12 cellular contexts compared by ENCODE assay signal in genomic region chr7:22841954-22842353, GRCh38. TPM values are rescaled to one million over a fixed set of nuclear protein-coding genes. Genes with fewer than 3 reads are reported as not detected.
DNase-seq lines count a peak whose midpoint lies in the region; ATAC-seq and TF ChIP-seq lines count a peak whose summit lies in the region.
"Had no signal": no experiment of that assay in that cellular context is flagged by ENCODE, and none has a peak within 500 bp of the region (broad histone marks: within the 10 kb centered on the region; RNA-seq: fewer than 3 reads in every experiment).

No MANE protein-coding gene starts in this region.

- peak overlapping the region; percentile 14 for H2BK5ac ChIP-seq in mesendoderm (ENCODE audit: low read length)

- H4K8ac ChIP-seq in mesendoderm (ENCODE audit: low read depth, low read length) = no peak overlapping the region

- H3K27me3 ChIP-seq in mesendoderm (ENCODE audit: insufficient read depth, low read length, poor library complexity) (no peaks in the 10 kb centered on the region), tibial nerve (no peaks in the 10 kb centered on the region)

- H3K79me2 ChIP-seq in mesendoderm (ENCODE audit: control insufficient read depth, insufficient read depth, low read length) = no peaks in the 10 kb centered on the region

- H2AK5ac ChIP-seq in mesendoderm (ENCODE audit: low read length) = no peak overlapping the region

- no peaks in the 10 kb centered on the region for H3K9me3 ChIP-seq in tibial nerve

- peak overlapping the region; percentile 39 for H3K56ac ChIP-seq in mesendoderm (ENCODE audit: low read length)

- H3K18ac ChIP-seq in mesendoderm (ENCODE audit: low read length) = peak overlapping the region; percentile 52

- peak overlapping the region; percentile 79 for H3K4ac ChIP-seq in mesendoderm (ENCODE audit: low read depth, low read length)

- WGBS in mesendoderm (ENCODE audit: extremely low coverage, insufficient coverage, low lambda C conversion rate) = no CpG with 5 or more reads among the region's 10 CpGs
- WGBS in tibial nerve, 2 donors = 55 to 60% methylated on average over 10 of the region's 10 CpGs

- peak; percentile 65 for DNase-seq in NCI-H1694 (lab: John Stamatoyannopoulos, UW)
- DNase-seq in NCI-H1694 treated with DMSO at 0.1 percent for 48 hours (lab: John Stamatoyannopoulos, UW) = no peak
- DNase-seq in caudate nucleus (lab: John Stamatoyannopoulos, UW) = no peak
- DNase-seq in mesendoderm = peak; percentile 59
- DNase-seq in tibial nerve (ENCODE audit: low spot score in 2 of 2) = peak in 1 of 2 donors; percentile 54
- no peak for DNase-seq in NCI-H1092 (lab: John Stamatoyannopoulos, UW)
- DNase-seq in hippocampal formation (lab: John Stamatoyannopoulos, UW) = no peak
- DNase-seq: activated CD4-positive, alpha-beta T cell treated with anti-CD3 and anti-CD28 coated beads, Interleukin-2, amount 10 ng/mL, durations not matched to agents 7 days and 5 days; DMS79 treated with DMSO at 0.1 percent for 48 hours; NCI-H510A treated with DMSO at 0.1 percent for 48 hours had no signal

- ATAC-seq in HG03520 (IDR thresholded peaks at IDR 0.05; ENCODE audit: unreplicated experiment) = no peak

- TF ChIP-seq POLR2A in tibial nerve (IDR thresholded peaks at IDR 0.05) = no peak

- H2BK15ac ChIP-seq in mesendoderm (replicated peaks; ENCODE audit: low read depth) = peak overlapping the region; percentile 39

- H3K4me1 ChIP-seq in mesendoderm (ENCODE audit: control insufficient read depth, low read depth, low read length) (peaks cover 6% of the 10 kb centered on the region), tibial nerve (peaks cover 0 to 15% (median 6%) of the 10 kb centered on the region in 4 donors)

- H2BK120ac ChIP-seq in mesendoderm (ENCODE audit: low read depth, low read length) = no peak overlapping the region

- peak overlapping the region; percentile 93 for H3K27ac ChIP-seq in caudate nucleus (ENCODE audit: low read depth, low read length)
- H3K27ac ChIP-seq in mesendoderm (ENCODE audit: low read depth, low read length) = peak overlapping the region; percentile 33
- peak overlapping the region; percentile 55 to 95 (median 76) for H3K27ac ChIP-seq in tibial nerve
- H3K27ac ChIP-seq: 22Rv1 had no signal

- H3K4me3 ChIP-seq in mesendoderm (ENCODE audit: low read length) (no peak overlapping the region), tibial nerve (no peak overlapping the region)

- H3K23ac ChIP-seq in mesendoderm (ENCODE audit: low read length) = no peak overlapping the region

- H4K5ac ChIP-seq in mesendoderm (ENCODE audit: low read length) = no peak overlapping the region

- H3K79me1 ChIP-seq in mesendoderm (ENCODE audit: low read length) = no peaks in the 10 kb centered on the region

- peak overlapping the region; percentile 18 for H3K9ac ChIP-seq in mesendoderm (ENCODE audit: low read length)

- H3K36me3 ChIP-seq in mesendoderm (ENCODE audit: control insufficient read depth, insufficient read depth, low read length) (no peaks in the 10 kb centered on the region), tibial nerve (no peaks in the 10 kb centered on the region)

- TF ChIP-seq EP300 in tibial nerve (IDR thresholded peaks at IDR 0.05) = no peak

- H3K4me2 ChIP-seq in mesendoderm (ENCODE audit: low read length) = no peak overlapping the region

- TF ChIP-seq CTCF in tibial nerve (IDR thresholded peaks at IDR 0.05) = no peak

RNA-seq across cellular contexts. Expression of gene TOMM7, which starts 19.3 kb away (rescaled TPM):
- polyA plus RNA-seq in mesendoderm (2013, experiment 1 of 2) = 769 TPM
- 773 TPM for polyA plus RNA-seq in mesendoderm (2013, experiment 2 of 2)
- total RNA-seq in tibial nerve = 100 to 1,000 TPM; 133 to 211 (median 177) TPM

Comparison
In these comparisons a context has a peak if more than half of its experiments do, and no peak if none do; other contexts are left out.
1. DNase-seq: peak in NCI-H1694 (single experiment) and mesendoderm (single experiment); none in NCI-H1694 treated with DMSO at 0.1 percent for 48 hours (single experiment), caudate nucleus (0 of 61), NCI-H1092 (single experiment) and hippocampal formation (0 of 2).
2. H3K27ac ChIP-seq: peak in every context shown above with its lines; median percentile 93 in caudate nucleus; 76 in tibial nerve; 33 in mesendoderm.